In the genomic region with DNA sequence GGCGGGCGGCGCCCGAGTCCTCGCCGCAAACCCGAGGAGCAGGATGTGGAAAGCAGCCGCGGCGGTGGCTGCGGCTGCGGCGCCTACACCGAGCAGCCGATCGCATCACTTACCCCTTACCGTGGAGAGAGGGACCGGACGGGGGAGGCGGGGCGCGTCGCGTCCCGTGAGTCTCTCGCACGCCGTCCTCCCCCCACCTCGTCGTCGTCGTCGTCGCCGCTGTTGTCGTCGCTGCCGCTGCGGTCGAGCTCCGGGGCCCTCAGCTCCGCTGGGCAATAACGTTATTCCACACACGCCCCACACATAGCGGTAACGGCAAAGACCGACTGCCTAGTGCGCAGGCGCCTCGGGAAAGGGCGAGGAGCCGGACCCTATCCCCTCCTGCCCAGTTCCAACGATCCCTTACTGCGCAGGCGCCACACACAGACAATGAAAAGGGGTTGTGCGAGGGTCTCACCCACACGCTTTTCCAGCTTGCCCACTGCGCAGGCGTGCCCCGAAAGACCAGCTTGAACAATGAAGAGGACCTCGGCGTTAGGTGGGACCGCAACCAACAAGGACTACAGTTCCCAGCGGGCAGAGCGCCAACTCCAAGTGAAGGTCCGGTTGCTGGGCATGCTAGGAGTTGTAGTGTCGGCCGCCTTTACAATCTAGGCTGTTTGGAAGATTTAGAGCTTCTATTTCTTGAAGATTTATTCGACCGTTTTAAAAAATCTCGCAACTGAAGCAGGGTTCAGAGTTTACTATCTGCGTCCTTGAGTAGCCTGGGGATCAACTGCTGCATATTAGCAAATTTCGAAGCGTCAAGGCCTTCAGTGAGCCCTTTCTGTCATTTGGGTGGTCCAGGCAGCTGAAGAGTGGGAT, we compare ENCODE assay signal across 1 cellular context.
TF ChIP-seq lines count a peak whose summit lies in the region.

A gene (minus strand): TSS at position 355 of the 864 bp plus-strand sequence. CDS start 30,001 bp downstream, outside the sequence.

TF ChIP-seq in K562, 482 proteins besides CTCF, POLR2A, EP300 and RAD21 (continued from another document and continues in another):
- TF ChIP-seq, protein P1, sequence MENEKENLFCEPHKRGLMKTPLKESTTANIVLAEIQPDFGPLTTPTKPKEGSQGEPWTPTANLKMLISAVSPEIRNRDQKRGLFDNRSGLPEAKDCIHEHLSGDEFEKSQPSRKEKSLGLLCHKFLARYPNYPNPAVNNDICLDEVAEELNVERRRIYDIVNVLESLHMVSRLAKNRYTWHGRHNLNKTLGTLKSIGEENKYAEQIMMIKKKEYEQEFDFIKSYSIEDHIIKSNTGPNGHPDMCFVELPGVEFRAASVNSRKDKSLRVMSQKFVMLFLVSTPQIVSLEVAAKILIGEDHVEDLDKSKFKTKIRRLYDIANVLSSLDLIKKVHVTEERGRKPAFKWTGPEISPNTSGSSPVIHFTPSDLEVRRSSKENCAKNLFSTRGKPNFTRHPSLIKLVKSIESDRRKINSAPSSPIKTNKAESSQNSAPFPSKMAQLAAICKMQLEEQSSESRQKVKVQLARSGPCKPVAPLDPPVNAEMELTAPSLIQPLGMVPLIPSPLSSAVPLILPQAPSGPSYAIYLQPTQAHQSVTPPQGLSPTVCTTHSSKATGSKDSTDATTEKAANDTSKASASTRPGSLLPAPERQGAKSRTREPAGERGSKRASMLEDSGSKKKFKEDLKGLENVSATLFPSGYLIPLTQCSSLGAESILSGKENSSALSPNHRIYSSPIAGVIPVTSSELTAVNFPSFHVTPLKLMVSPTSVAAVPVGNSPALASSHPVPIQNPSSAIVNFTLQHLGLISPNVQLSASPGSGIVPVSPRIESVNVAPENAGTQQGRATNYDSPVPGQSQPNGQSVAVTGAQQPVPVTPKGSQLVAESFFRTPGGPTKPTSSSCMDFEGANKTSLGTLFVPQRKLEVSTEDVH (IDR thresholded peaks at IDR 0.05; ENCODE audit: low read depth, partially characterized antibody) = no peak
- peak; percentile 80 for TF ChIP-seq TBP (optimal IDR thresholded peaks at IDR 0.05; ENCODE audit: low read depth, low read length)
- no peak for TF ChIP-seq NR2C2 (CRISPR knock-in tag; IDR thresholded peaks at IDR 0.05)
- peak; percentile 80 for TF ChIP-seq NR2C2 (tag; IDR thresholded peaks at IDR 0.05)
- TF ChIP-seq KAT8 (IDR thresholded peaks at IDR 0.05; ENCODE audit: low read depth) = no peak
- TF ChIP-seq ELF4 (CRISPR knock-in tag; IDR thresholded peaks at IDR 0.05) = 0 out of 2 replicates have a peak, but pooled peaks have one; percentile 31
- TF ChIP-seq ZNF431 (CRISPR knock-in tag; IDR thresholded peaks at IDR 0.05) = no peak
- TF ChIP-seq, protein P2, sequence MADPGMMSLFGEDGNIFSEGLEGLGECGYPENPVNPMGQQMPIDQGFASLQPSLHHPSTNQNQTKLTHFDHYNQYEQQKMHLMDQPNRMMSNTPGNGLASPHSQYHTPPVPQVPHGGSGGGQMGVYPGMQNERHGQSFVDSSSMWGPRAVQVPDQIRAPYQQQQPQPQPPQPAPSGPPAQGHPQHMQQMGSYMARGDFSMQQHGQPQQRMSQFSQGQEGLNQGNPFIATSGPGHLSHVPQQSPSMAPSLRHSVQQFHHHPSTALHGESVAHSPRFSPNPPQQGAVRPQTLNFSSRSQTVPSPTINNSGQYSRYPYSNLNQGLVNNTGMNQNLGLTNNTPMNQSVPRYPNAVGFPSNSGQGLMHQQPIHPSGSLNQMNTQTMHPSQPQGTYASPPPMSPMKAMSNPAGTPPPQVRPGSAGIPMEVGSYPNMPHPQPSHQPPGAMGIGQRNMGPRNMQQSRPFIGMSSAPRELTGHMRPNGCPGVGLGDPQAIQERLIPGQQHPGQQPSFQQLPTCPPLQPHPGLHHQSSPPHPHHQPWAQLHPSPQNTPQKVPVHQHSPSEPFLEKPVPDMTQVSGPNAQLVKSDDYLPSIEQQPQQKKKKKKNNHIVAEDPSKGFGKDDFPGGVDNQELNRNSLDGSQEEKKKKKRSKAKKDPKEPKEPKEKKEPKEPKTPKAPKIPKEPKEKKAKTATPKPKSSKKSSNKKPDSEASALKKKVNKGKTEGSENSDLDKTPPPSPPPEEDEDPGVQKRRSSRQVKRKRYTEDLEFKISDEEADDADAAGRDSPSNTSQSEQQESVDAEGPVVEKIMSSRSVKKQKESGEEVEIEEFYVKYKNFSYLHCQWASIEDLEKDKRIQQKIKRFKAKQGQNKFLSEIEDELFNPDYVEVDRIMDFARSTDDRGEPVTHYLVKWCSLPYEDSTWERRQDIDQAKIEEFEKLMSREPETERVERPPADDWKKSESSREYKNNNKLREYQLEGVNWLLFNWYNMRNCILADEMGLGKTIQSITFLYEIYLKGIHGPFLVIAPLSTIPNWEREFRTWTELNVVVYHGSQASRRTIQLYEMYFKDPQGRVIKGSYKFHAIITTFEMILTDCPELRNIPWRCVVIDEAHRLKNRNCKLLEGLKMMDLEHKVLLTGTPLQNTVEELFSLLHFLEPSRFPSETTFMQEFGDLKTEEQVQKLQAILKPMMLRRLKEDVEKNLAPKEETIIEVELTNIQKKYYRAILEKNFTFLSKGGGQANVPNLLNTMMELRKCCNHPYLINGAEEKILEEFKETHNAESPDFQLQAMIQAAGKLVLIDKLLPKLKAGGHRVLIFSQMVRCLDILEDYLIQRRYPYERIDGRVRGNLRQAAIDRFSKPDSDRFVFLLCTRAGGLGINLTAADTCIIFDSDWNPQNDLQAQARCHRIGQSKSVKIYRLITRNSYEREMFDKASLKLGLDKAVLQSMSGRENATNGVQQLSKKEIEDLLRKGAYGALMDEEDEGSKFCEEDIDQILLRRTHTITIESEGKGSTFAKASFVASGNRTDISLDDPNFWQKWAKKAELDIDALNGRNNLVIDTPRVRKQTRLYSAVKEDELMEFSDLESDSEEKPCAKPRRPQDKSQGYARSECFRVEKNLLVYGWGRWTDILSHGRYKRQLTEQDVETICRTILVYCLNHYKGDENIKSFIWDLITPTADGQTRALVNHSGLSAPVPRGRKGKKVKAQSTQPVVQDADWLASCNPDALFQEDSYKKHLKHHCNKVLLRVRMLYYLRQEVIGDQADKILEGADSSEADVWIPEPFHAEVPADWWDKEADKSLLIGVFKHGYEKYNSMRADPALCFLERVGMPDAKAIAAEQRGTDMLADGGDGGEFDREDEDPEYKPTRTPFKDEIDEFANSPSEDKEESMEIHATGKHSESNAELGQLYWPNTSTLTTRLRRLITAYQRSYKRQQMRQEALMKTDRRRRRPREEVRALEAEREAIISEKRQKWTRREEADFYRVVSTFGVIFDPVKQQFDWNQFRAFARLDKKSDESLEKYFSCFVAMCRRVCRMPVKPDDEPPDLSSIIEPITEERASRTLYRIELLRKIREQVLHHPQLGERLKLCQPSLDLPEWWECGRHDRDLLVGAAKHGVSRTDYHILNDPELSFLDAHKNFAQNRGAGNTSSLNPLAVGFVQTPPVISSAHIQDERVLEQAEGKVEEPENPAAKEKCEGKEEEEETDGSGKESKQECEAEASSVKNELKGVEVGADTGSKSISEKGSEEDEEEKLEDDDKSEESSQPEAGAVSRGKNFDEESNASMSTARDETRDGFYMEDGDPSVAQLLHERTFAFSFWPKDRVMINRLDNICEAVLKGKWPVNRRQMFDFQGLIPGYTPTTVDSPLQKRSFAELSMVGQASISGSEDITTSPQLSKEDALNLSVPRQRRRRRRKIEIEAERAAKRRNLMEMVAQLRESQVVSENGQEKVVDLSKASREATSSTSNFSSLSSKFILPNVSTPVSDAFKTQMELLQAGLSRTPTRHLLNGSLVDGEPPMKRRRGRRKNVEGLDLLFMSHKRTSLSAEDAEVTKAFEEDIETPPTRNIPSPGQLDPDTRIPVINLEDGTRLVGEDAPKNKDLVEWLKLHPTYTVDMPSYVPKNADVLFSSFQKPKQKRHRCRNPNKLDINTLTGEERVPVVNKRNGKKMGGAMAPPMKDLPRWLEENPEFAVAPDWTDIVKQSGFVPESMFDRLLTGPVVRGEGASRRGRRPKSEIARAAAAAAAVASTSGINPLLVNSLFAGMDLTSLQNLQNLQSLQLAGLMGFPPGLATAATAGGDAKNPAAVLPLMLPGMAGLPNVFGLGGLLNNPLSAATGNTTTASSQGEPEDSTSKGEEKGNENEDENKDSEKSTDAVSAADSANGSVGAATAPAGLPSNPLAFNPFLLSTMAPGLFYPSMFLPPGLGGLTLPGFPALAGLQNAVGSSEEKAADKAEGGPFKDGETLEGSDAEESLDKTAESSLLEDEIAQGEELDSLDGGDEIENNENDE (IDR thresholded peaks at IDR 0.05; ENCODE audit: low read depth, low read length) = no peak
- no peak for TF ChIP-seq ZNF830 (CRISPR knock-in tag; IDR thresholded peaks at IDR 0.05)
- TF ChIP-seq, protein P3, sequence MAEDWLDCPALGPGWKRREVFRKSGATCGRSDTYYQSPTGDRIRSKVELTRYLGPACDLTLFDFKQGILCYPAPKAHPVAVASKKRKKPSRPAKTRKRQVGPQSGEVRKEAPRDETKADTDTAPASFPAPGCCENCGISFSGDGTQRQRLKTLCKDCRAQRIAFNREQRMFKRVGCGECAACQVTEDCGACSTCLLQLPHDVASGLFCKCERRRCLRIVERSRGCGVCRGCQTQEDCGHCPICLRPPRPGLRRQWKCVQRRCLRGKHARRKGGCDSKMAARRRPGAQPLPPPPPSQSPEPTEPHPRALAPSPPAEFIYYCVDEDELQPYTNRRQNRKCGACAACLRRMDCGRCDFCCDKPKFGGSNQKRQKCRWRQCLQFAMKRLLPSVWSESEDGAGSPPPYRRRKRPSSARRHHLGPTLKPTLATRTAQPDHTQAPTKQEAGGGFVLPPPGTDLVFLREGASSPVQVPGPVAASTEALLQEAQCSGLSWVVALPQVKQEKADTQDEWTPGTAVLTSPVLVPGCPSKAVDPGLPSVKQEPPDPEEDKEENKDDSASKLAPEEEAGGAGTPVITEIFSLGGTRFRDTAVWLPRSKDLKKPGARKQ (CRISPR knock-in tag; IDR thresholded peaks at IDR 0.05) = no peak
- no peak for TF ChIP-seq CSDE1 (IDR thresholded peaks at IDR 0.05)
- no peak for TF ChIP-seq SLC30A9 (CRISPR knock-in tag; IDR thresholded peaks at IDR 0.05)
- no peak for TF ChIP-seq CREBBP (IDR thresholded peaks at IDR 0.05; ENCODE audit: low read depth, low read length)
- TF ChIP-seq, protein P4, sequence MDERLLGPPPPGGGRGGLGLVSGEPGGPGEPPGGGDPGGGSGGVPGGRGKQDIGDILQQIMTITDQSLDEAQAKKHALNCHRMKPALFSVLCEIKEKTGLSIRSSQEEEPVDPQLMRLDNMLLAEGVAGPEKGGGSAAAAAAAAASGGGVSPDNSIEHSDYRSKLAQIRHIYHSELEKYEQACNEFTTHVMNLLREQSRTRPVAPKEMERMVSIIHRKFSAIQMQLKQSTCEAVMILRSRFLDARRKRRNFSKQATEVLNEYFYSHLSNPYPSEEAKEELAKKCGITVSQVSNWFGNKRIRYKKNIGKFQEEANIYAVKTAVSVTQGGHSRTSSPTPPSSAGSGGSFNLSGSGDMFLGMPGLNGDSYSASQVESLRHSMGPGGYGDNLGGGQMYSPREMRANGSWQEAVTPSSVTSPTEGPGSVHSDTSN (CRISPR knock-in tag; IDR thresholded peaks at IDR 0.05; ENCODE audit: low read depth) = no peak
- TF ChIP-seq, protein P4 (tag; conservative IDR thresholded peaks at IDR 0.05; ENCODE audit: low read depth) = peak; percentile 81
- TF ChIP-seq STAG1 (CRISPR knock-in tag; IDR thresholded peaks at IDR 0.05; ENCODE audit: borderline replicate concordance) = no peak
- TF ChIP-seq, protein P5, sequence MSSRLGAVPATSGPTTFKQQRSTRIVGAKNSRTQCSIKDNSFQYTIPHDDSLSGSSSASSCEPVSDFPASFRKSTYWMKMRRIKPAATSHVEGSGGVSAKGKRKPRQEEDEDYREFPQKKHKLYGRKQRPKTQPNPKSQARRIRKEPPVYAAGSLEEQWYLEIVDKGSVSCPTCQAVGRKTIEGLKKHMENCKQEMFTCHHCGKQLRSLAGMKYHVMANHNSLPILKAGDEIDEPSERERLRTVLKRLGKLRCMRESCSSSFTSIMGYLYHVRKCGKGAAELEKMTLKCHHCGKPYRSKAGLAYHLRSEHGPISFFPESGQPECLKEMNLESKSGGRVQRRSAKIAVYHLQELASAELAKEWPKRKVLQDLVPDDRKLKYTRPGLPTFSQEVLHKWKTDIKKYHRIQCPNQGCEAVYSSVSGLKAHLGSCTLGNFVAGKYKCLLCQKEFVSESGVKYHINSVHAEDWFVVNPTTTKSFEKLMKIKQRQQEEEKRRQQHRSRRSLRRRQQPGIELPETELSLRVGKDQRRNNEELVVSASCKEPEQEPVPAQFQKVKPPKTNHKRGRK (tag; IDR thresholded peaks at IDR 0.05) = no peak
- TF ChIP-seq, protein P6, sequence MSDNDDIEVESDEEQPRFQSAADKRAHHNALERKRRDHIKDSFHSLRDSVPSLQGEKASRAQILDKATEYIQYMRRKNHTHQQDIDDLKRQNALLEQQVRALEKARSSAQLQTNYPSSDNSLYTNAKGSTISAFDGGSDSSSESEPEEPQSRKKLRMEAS (CRISPR knock-in tag; IDR thresholded peaks at IDR 0.05) = peak; percentile 78
- TF ChIP-seq RFX7 (CRISPR knock-in tag; IDR thresholded peaks at IDR 0.05) = no peak
- no peak for TF ChIP-seq NCOA1 (IDR thresholded peaks at IDR 0.05; ENCODE audit: low read depth)
- TF ChIP-seq SIX5 (IDR thresholded peaks at IDR 0.05; ENCODE audit: borderline replicate concordance in 1 of 2, insufficient read depth in 1 of 2, low read depth in 1 of 2, low read length in 2 of 2) = peak; percentile 97 to 99
- TF ChIP-seq TAF1 (IDR thresholded peaks at IDR 0.05; ENCODE audit: control insufficient read depth, extremely low read depth, insufficient read depth, low read length, severe bottlenecking) = peak; percentile 75
- peak; percentile 75 for TF ChIP-seq SUPT5H (IDR thresholded peaks at IDR 0.05)
- no peak for TF ChIP-seq HNRNPK (IDR thresholded peaks at IDR 0.05; ENCODE audit: low read depth, low read length, poor library complexity, severe bottlenecking)
- TF ChIP-seq, protein P7, sequence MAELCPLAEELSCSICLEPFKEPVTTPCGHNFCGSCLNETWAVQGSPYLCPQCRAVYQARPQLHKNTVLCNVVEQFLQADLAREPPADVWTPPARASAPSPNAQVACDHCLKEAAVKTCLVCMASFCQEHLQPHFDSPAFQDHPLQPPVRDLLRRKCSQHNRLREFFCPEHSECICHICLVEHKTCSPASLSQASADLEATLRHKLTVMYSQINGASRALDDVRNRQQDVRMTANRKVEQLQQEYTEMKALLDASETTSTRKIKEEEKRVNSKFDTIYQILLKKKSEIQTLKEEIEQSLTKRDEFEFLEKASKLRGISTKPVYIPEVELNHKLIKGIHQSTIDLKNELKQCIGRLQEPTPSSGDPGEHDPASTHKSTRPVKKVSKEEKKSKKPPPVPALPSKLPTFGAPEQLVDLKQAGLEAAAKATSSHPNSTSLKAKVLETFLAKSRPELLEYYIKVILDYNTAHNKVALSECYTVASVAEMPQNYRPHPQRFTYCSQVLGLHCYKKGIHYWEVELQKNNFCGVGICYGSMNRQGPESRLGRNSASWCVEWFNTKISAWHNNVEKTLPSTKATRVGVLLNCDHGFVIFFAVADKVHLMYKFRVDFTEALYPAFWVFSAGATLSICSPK (IDR thresholded peaks at IDR 0.05; ENCODE audit: borderline replicate concordance) = no peak
- TF ChIP-seq ELF2 (CRISPR knock-in tag; IDR thresholded peaks at IDR 0.05) = 0 out of 2 replicates have a peak, but pooled peaks have one; percentile 39
- TF ChIP-seq CBX2 (IDR thresholded peaks at IDR 0.05; ENCODE audit: insufficient read depth, low read length, poor library complexity, severe bottlenecking) = no peak
- no peak for TF ChIP-seq NR2F6 (CRISPR knock-in tag; IDR thresholded peaks at IDR 0.05)
